9 cellular contexts compared by ENCODE assay signal in the genomic region with DNA sequence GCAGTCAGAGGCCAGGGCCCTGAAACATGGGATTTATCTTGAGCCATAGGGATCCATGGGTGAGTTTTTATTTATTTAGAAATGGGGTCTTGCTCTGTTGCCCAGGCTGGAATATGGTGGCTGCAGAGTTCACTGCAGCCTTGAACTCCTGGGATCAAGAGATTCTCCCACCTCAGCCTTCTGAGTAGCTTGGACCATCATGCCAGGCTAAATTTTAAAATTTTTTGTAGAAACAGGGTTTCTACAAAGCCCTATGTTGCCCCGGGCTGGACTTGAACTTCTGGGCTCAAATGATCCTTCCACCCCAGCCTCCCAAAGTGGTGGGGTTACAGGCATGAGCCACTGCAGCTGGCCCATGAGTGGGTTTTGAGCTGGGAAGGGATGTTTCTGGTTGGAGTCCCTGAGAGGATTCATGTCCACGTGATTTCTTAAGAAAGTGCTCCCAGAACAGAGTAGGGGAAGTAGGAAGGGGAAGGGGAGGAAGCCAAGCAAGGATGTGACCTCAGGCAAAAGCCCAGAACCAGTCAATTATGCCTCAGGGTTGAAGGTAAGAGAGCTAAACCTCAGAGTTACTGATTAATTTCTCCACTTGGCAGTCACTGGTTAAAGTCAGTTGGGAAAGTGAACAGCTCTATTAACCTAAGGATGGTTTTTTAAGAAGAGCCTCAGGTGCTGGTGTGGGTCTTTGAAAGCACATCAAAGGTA. TPM values are rescaled to one million over a fixed set of nuclear protein-coding genes. Genes with fewer than 3 reads are reported as not detected.
DNase-seq lines count a peak whose midpoint lies in the region; ATAC-seq, FAIRE-seq and TF ChIP-seq lines count a peak whose summit lies in the region.
"Had no signal": no experiment of that assay in that cellular context is flagged by ENCODE, and none has a peak within 500 bp of the region (broad histone marks: within the 10 kb centered on the region; RNA-seq: fewer than 3 reads in every experiment).

No MANE protein-coding gene starts in this region.

- H3K9me3 ChIP-seq in BLaER1 (no peaks in the 10 kb centered on the region), astrocyte (ENCODE audit: insufficient read depth, low read depth, low read length) (no peaks in the 10 kb centered on the region), H9 (ENCODE audit: control insufficient read depth, low read depth, low read length) (no peaks in the 10 kb centered on the region)

- no peak overlapping the region for H2BK5ac ChIP-seq in H9 (ENCODE audit: insufficient read length, low read length)

- ATAC-seq in HG02678 (IDR thresholded peaks at IDR 0.05; ENCODE audit: unreplicated experiment): no peak
- no peak for ATAC-seq in GM19463 (IDR thresholded peaks at IDR 0.05; ENCODE audit: unreplicated experiment)
- ATAC-seq in HG03460 (IDR thresholded peaks at IDR 0.05; ENCODE audit: unreplicated experiment): no peak

- DNase-seq in HL-60 (ENCODE audit: low read depth in 1 of 2, low spot score in 1 of 2) (peak; percentile 76 to 82), astrocyte (ENCODE audit: low read depth) (no peak), midbrain (lab: John Stamatoyannopoulos, UW) (peak; percentile 1), H9 (no peak)

- no peak overlapping the region for H4K91ac ChIP-seq in H9 (ENCODE audit: insufficient read length, low read depth, low read length)

- H3K79me2 ChIP-seq in astrocyte (ENCODE audit: insufficient read depth, low read length): peaks cover 23% of the 10 kb centered on the region
- H3K79me2 ChIP-seq in H9 (ENCODE audit: insufficient read depth, low read length): peaks cover 5% of the 10 kb centered on the region; the same call in 1 of the 2 replicates

- H3K36me3 ChIP-seq in BLaER1 (peaks cover 43% of the 10 kb centered on the region), astrocyte (ENCODE audit: insufficient read depth, low read length) (peaks cover 7% of the 10 kb centered on the region)

- H3K9me3 Mint-ChIP-seq in astrocyte (ENCODE audit: unreplicated experiment) (no peaks in the 10 kb centered on the region), H9 (no peaks in the 10 kb centered on the region; a peak in 1 of 5 replicates)

- no peak overlapping the region for H3T11ph ChIP-seq in H9 (ENCODE audit: low read length)

- H3K56ac ChIP-seq in H9 (ENCODE audit: insufficient read length, low read depth, low read length): no peak overlapping the region

- H3K4me3 ChIP-seq in BLaER1 (0 out of 2 replicates have a peak overlapping the region, but pooled peaks have one; percentile 36), HL-60 (replicated peaks; ENCODE audit: insufficient read depth, low read length) (no peak overlapping the region), astrocyte (ENCODE audit: insufficient read depth, low read depth, low read length) (no peak overlapping the region)

- no peak overlapping the region for H4K5ac ChIP-seq in H9 (ENCODE audit: insufficient read length, low read depth, low read length)

- H3K4me1 ChIP-seq in BLaER1 (peaks cover 59% of the 10 kb centered on the region), astrocyte (ENCODE audit: insufficient read depth, low read length) (peaks cover 14% of the 10 kb centered on the region), H9 (ENCODE audit: insufficient read depth, low read length) (0 out of 2 replicates have a peak, but pooled peaks cover 2% of the 10 kb centered on the region)

- peaks cover 3% of the 10 kb centered on the region for H3K23me2 ChIP-seq in H9 (ENCODE audit: insufficient read length, low read depth, low read length, poor library complexity, severe bottlenecking)

- peak overlapping the region; percentile 77 for H3K27ac ChIP-seq in BLaER1
- peak overlapping the region; percentile 68 for H3K27ac ChIP-seq in HL-60 (replicated peaks)
- H3K27ac ChIP-seq in astrocyte (ENCODE audit: low read depth, low read length): no peak overlapping the region
- H3K27ac ChIP-seq in H9 (ENCODE audit: insufficient read length, low read depth, low read length): no peak overlapping the region

- H3K4me3 Mint-ChIP-seq in astrocyte (ENCODE audit: unreplicated experiment) (peak overlapping the region; percentile 20), H9 (no peak overlapping the region)

- no peak overlapping the region for H2BK20ac ChIP-seq in H9 (ENCODE audit: low read depth, low read length, poor library complexity, severe bottlenecking)

- no peak overlapping the region for H2BK120ac ChIP-seq in H9 (ENCODE audit: low read depth, low read length, poor library complexity, severe bottlenecking)

- H3K27me3 Mint-ChIP-seq in astrocyte (ENCODE audit: low read depth, unreplicated experiment) (no peaks in the 10 kb centered on the region), H9 (ENCODE audit: low read depth) (no peaks in the 10 kb centered on the region)

- peaks cover 2% of the 10 kb centered on the region for H3K79me1 ChIP-seq in H9 (ENCODE audit: insufficient read depth, low read depth, low read length, poor library complexity, severe bottlenecking)

- peak overlapping the region; percentile 51 for H3K9ac ChIP-seq in BLaER1
- no peak overlapping the region for H3K9ac ChIP-seq in astrocyte (ENCODE audit: low read length)
- no peak overlapping the region for H3K9ac ChIP-seq in H9 (ENCODE audit: extremely low read depth, insufficient read length, low read length)

- H3K27me3 ChIP-seq in BLaER1 (no peaks in the 10 kb centered on the region), HL-60 (ENCODE audit: insufficient read depth, poor library complexity, severe bottlenecking) (no peaks in the 10 kb centered on the region), astrocyte (ENCODE audit: insufficient read depth, low read length) (no peaks in the 10 kb centered on the region), H9 (ENCODE audit: insufficient read depth, low read length) (no peaks in the 10 kb centered on the region; the same call in 1 of the 2 replicates)

- H3K14ac ChIP-seq in H9 (ENCODE audit: insufficient read depth, low read length): no peak overlapping the region

- H3K18ac ChIP-seq in H9 (ENCODE audit: insufficient read length, low read depth, low read length): no peak overlapping the region

- H4K20me1 ChIP-seq in BLaER1 (peaks cover 7% of the 10 kb centered on the region), astrocyte (ENCODE audit: insufficient read depth, low read length) (peaks cover 7% of the 10 kb centered on the region), H9 (ENCODE audit: control insufficient read depth, insufficient read depth, insufficient read length) (no peaks in the 10 kb centered on the region)

- WGBS in H9 (ENCODE audit: extremely low coverage, insufficient read length, low lambda C conversion rate): no CpG with 5 or more reads among the region's 2 CpGs

- H3K23ac ChIP-seq in H9 (ENCODE audit: insufficient read length, low read depth, low read length): no peak overlapping the region

- no peak overlapping the region for H3K27ac Mint-ChIP-seq in astrocyte (ENCODE audit: unreplicated experiment)
- no peak overlapping the region; a peak in 1 of 7 replicates for H3K27ac Mint-ChIP-seq in H9

- H3K36me3 Mint-ChIP-seq in astrocyte (ENCODE audit: low read depth, unreplicated experiment) (peaks cover 24% of the 10 kb centered on the region), H9 (ENCODE audit: insufficient read depth in 1 of 3, low read depth in 3 of 3) (peaks cover 19 to 42% (median 35%) of the 10 kb centered on the region in 3 experiments)

- no peak overlapping the region for H2BK12ac ChIP-seq in H9 (ENCODE audit: insufficient read length, low read depth, low read length)

- no peak overlapping the region for H4K8ac ChIP-seq in H9 (replicated peaks; ENCODE audit: insufficient read length, low read depth, low read length)

- no peak overlapping the region for H2BK15ac ChIP-seq in H9 (ENCODE audit: low read depth, low read length)

- TF ChIP-seq CTCF in HL-60 (IDR thresholded peaks at IDR 0.05; ENCODE audit: insufficient read depth, low read length) (no peak), astrocyte (IDR thresholded peaks at IDR 0.05; ENCODE audit: insufficient read depth, low read depth, low read length) (no peak), H9 (conservative IDR thresholded peaks at IDR 0.05) (no peak)

- no peak overlapping the region for H3K4ac ChIP-seq in H9 (ENCODE audit: low read depth, low read length)

- H3K4me1 Mint-ChIP-seq in astrocyte (ENCODE audit: low read depth, unreplicated experiment): peaks cover 5% of the 10 kb centered on the region
- peaks cover 7 to 10% of the 10 kb centered on the region in 2 experiments for H3K4me1 Mint-ChIP-seq in H9

- no peak for FAIRE-seq in astrocyte (lab: Jason Lieb, UNC)

- peak overlapping the region; percentile 70 for H3K4me2 ChIP-seq in BLaER1
- no peak overlapping the region for H3K4me2 ChIP-seq in astrocyte (ENCODE audit: low read length)
- no peak overlapping the region for H3K4me2 ChIP-seq in H9 (ENCODE audit: insufficient read depth, insufficient read length, low read length)

- H2AFZ ChIP-seq in astrocyte (ENCODE audit: low read depth, low read length) (no peak overlapping the region), H9 (ENCODE audit: low read length) (no peak overlapping the region)

- no peak overlapping the region for H2AK5ac ChIP-seq in H9 (ENCODE audit: insufficient read length, low read length)

RNA-seq across cellular contexts. Expression of a gene that starts 3.9 kb away (rescaled TPM):
- total RNA-seq in astrocyte: 27.3 and 33.5 TPM in 2 replicates
- total RNA-seq in H9 (2021): 52.1 and 53.4 TPM in 2 replicates

RNA-seq across cellular contexts. Expression of a gene that starts 5.4 kb away (rescaled TPM):
- total RNA-seq in astrocyte: 44.9 and 47.7 TPM in 2 replicates
- 55.7 and 57.0 TPM in 2 replicates for total RNA-seq in H9 (2021)

RNA-seq across cellular contexts. Expression of a gene that starts 19.0 kb away (rescaled TPM):
- 133 and 156 TPM in 2 replicates for total RNA-seq in astrocyte
- 93.9 and 94.5 TPM in 2 replicates for total RNA-seq in H9 (2021)

RNA-seq across cellular contexts. Expression of a gene that starts 22.0 kb away (rescaled TPM):
- total RNA-seq in astrocyte (3.9 and 9.5 TPM in 2 replicates), H9 (2021) (64.0 and 65.0 TPM in 2 replicates)
- total RNA-seq: pulmonary artery endothelial cell had no signal

RNA-seq across cellular contexts. Expression of a gene that starts 24.8 kb away (rescaled TPM):
- 3.4 and 7.1 TPM in 2 replicates for total RNA-seq in astrocyte
- total RNA-seq in H9 (2021): 2.8 and 3.6 TPM in 2 replicates

Comparison
In these comparisons a context has a peak if more than half of its experiments do, and no peak if none do; other contexts are left out.
1. H3K27ac ChIP-seq: peak in BLaER1 (single experiment) and HL-60 (single experiment); none in astrocyte (single experiment) and H9 (single experiment).
2. DNase-seq: peak in HL-60 (2 of 2) and midbrain (single experiment); none in astrocyte (single experiment) and H9 (single experiment).